Comparison of ENCODE assay signal across 16 cellular contexts in the genomic region with DNA sequence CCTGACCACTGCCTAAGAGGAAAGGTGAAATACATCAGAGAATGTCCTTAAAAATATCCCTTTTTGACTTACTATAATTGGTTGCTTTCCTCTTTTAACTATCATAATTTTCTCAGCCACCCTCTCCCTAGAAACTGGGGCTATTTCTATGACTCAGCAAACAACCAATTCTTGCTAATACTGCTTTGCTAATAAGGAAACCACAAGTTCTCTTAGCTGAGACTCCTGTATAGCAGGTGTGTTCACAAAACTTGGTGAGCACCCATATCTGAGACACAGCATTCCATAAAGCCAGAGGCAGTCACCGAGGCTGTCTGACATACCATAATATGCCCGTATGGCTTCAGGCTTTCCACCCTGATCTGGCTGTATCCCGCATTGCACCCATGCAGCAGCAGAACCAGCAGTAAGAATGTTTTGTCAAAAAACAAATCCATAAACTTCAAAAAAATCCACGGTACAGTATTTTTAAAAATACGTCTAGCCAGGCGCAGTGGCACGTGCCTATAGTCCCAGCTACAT.
A peak's percentile ranks its signal among the peaks of the same experiment; 100 is the strongest.
DNase-seq lines count a peak whose midpoint lies in the region; ATAC-seq, FAIRE-seq and TF ChIP-seq lines count a peak whose summit lies in the region.
"Had no signal": no experiment of that assay in that cellular context is flagged by ENCODE, and none has a peak within 500 bp of the region (broad histone marks: within the 10 kb centered on the region; RNA-seq: fewer than 3 reads in every experiment).

No MANE protein-coding gene starts in this region.

- H2AFZ ChIP-seq in H1 (ENCODE audit: low read length), result no peak overlapping the region

- H3K79me2 ChIP-seq in H1 (ENCODE audit: control insufficient read depth in 1 of 2, insufficient read depth in 2 of 2, low read length in 2 of 2), result no peaks in the 10 kb centered on the region; a peak in 1 of 4 replicates

- no peak overlapping the region for H4K8ac ChIP-seq in H1 (ENCODE audit: extremely low read depth, insufficient read depth, low read length)

- H3K9me3 ChIP-seq in H1 (ENCODE audit: insufficient read depth in 2 of 2, low read depth in 1 of 2, low read length in 1 of 2), result no peaks in the 10 kb centered on the region

- POLR2A ChIA-PET in H1 (lab: Charles Lee; ENCODE audit: partially characterized antibody), result no interaction called here

- H3K27ac ChIP-seq in H1 (ENCODE audit: low read depth, low read length), result no peak overlapping the region

- H3K36me3 ChIP-seq in H1 (ENCODE audit: control insufficient read depth in 2 of 4, insufficient read depth in 4 of 4, low read length in 3 of 4), result no peaks in the 10 kb centered on the region

- no peak overlapping the region for H2BK12ac ChIP-seq in H1 (ENCODE audit: low read depth, low read length)

- no peak overlapping the region for H2AK5ac ChIP-seq in H1 (ENCODE audit: low read depth, low read length)

- H3K4me1 ChIP-seq in H1 (replicated peaks in 1 of 4; ENCODE audit: control insufficient read depth in 3 of 4, insufficient read depth in 4 of 4, low read length in 3 of 4), result peaks cover 11 to 36% (median 25%) of the 10 kb centered on the region in 4 experiments

- no peak overlapping the region for H3K23ac ChIP-seq in H1 (ENCODE audit: insufficient read length)

- H2BK120ac ChIP-seq in H1 (replicated peaks; ENCODE audit: low read depth, low read length), result peak overlapping the region; percentile 56

- CTCF ChIA-PET in H1 (lab: Charles Lee; ENCODE audit: partially characterized antibody), result no interaction called here

- no peak overlapping the region for H3K4me3 ChIP-seq in H1 (ENCODE audit: extremely low read depth in 1 of 4, insufficient read depth in 2 of 4, low read depth in 3 of 4, low read length in 4 of 4)

- no peak overlapping the region for H3K18ac ChIP-seq in H1 (ENCODE audit: extremely low read depth, low read length)

- no peak overlapping the region for H2BK15ac ChIP-seq in H1 (ENCODE audit: low read length)

- no peak for TF ChIP-seq CTCF in H1 (IDR thresholded peaks at IDR 0.05; ENCODE audit: control extremely low read depth in 1 of 3, insufficient read depth in 1 of 3, low read depth in 1 of 3, low read length in 3 of 3)

- TF ChIP-seq POLR2A in H1 (IDR thresholded peaks at IDR 0.05; ENCODE audit: control extremely low read depth in 1 of 2, low read depth in 2 of 2, low read length in 2 of 2), result no peak

- no peak for TF ChIP-seq RAD21 in H1 (IDR thresholded peaks at IDR 0.05 in 1 of 2, conservative IDR thresholded peaks at IDR 0.05 in 1 of 2; ENCODE audit: low read depth in 2 of 2, low read length in 2 of 2)

- H2BK20ac ChIP-seq in H1 (ENCODE audit: low read length), result peak overlapping the region; percentile 41; the same call in 1 of the 2 replicates

- H4K91ac ChIP-seq in H1 (replicated peaks; ENCODE audit: insufficient read length, low read length), result peak overlapping the region; percentile 49

- H3K23me2 ChIP-seq in H1 (ENCODE audit: low read depth, low read length), result no peaks in the 10 kb centered on the region

- H3K4ac ChIP-seq in H1 (replicated peaks; ENCODE audit: insufficient read length, low read depth, low read length), result peak overlapping the region; percentile 36

- no peak for DNase-seq in H1 (ENCODE audit: low read depth in 1 of 2, low spot score in 2 of 2)
- no peak for DNase-seq in left cardiac atrium
- no peak for DNase-seq in stimulated activated naive CD4-positive, alpha-beta T cell treated with Interleukin-2 at 50 U/mL for 16 hours (lab: John Stamatoyannopoulos, UW)
- DNase-seq in DMS79 treated with DMSO at 0.1 percent for 48 hours (lab: John Stamatoyannopoulos, UW), result no peak
- no peak for DNase-seq in GM19239 (ENCODE audit: insufficient read length, low spot score)
- DNase-seq: activated T-cell treated with anti-CD3 and anti-CD28 coated beads, Interleukin-2, amount 50 U/mL, for 4 hours; aorta; DMS79; kidney glomerular epithelial cell; NCI-H2029; retina; stimulated activated CD4-positive, alpha-beta T cell treated with anti-CD3 and anti-CD28 coated beads, Interleukin-4, amount 100 ng/mL, for 1 hour; stimulated activated naive CD8-positive, alpha-beta T cell treated with anti-CD3 and anti-CD28 coated beads, Interleukin-15, amount 100 ng/mL, for 72 hours had no signal

- H3K4me2 ChIP-seq in H1 (ENCODE audit: insufficient read depth in 1 of 2, low read depth in 2 of 2, low read length in 2 of 2), result no peak overlapping the region

- no peaks in the 10 kb centered on the region for H3K27me3 ChIP-seq in H1 (replicated peaks in 1 of 4; ENCODE audit: control insufficient read depth in 3 of 4, extremely low read depth in 1 of 4, insufficient read depth in 3 of 4, low read length in 3 of 4)

- ATAC-seq in GM18519 (IDR thresholded peaks at IDR 0.05; ENCODE audit: low FRiP score, unreplicated experiment) (peak; percentile 93), GM21619 (IDR thresholded peaks at IDR 0.05; ENCODE audit: unreplicated experiment) (peak; percentile 81), HG03108 (IDR thresholded peaks at IDR 0.05; ENCODE audit: unreplicated experiment) (peak; percentile 87), left cardiac atrium (no peak)
- ATAC-seq: activated T-cell treated with anti-CD3 and anti-CD28 coated beads, Interleukin-2, amount 50 U/mL, for 4 hours; stimulated activated naive CD8-positive, alpha-beta T cell treated with anti-CD3 and anti-CD28 coated beads, Interleukin-15, amount 100 ng/mL, for 72 hours had no signal

- H3K14ac ChIP-seq in H1 (ENCODE audit: insufficient read length), result no peak overlapping the region

- no peak overlapping the region for H4K5ac ChIP-seq in H1 (ENCODE audit: insufficient read length, low read depth, low read length)

- no peak overlapping the region for H3K9ac ChIP-seq in H1 (replicated peaks in 1 of 4; ENCODE audit: extremely low read depth in 1 of 4, low read depth in 3 of 4, low read length in 3 of 4)

- TF ChIP-seq EP300 in H1 (IDR thresholded peaks at IDR 0.05; ENCODE audit: borderline replicate concordance in 1 of 2, low read depth in 2 of 2, low read length in 2 of 2), result no peak

- no peaks in the 10 kb centered on the region; the same call in 1 of the 2 replicates for H3K79me1 ChIP-seq in H1 (ENCODE audit: low read depth, low read length)

- intact Hi-C loops in left cardiac atrium (cut with DNase I), result no loop called here

- no peak overlapping the region for H2BK5ac ChIP-seq in H1 (ENCODE audit: low read depth, low read length)

- 80% methylated on average over 7 of the region's 7 CpGs; no CpG with 5 or more reads in 1 of the 2 experiments for WGBS in H1 (ENCODE audit: extremely low coverage in 1 of 2, insufficient coverage in 1 of 2, insufficient read length in 1 of 2, insufficient replicate concordance in 2 of 2, low coverage in 1 of 2, low lambda C conversion rate in 2 of 2, missing lambda C conversion rate in 1 of 2), 2 experiments

- no peak for FAIRE-seq in H1 (lab: Jason Lieb, UNC)
- FAIRE-seq in GM19239 (lab: Jason Lieb, UNC), result no peak

- H4K20me1 ChIP-seq in H1 (replicated peaks in 1 of 2; ENCODE audit: control insufficient read depth in 1 of 2, insufficient read depth in 2 of 2, low read length in 2 of 2), result no peaks in the 10 kb centered on the region

- H3K56ac ChIP-seq in H1 (replicated peaks; ENCODE audit: insufficient read length, low read depth, low read length), result no peak overlapping the region

TF ChIP-seq in H1, 55 proteins besides CTCF, POLR2A, EP300 and RAD21:
- TF ChIP-seq YY1 (IDR thresholded peaks at IDR 0.05; ENCODE audit: low read depth, low read length), result no peak
- no peak for TF ChIP-seq KDM4A (IDR thresholded peaks at IDR 0.05; ENCODE audit: low read depth, low read length, severe bottlenecking)
- no peak for TF ChIP-seq CEBPB (IDR thresholded peaks at IDR 0.05; ENCODE audit: low read depth, low read length)
- TF ChIP-seq SIX5 (IDR thresholded peaks at IDR 0.05; ENCODE audit: low read depth, low read length), result no peak
- no peak for TF ChIP-seq SIRT6 (IDR thresholded peaks at IDR 0.05; ENCODE audit: low read length)
- no peak for TF ChIP-seq TEAD4 (IDR thresholded peaks at IDR 0.05; ENCODE audit: low read depth, low read length)
- TF ChIP-seq, protein P1, sequence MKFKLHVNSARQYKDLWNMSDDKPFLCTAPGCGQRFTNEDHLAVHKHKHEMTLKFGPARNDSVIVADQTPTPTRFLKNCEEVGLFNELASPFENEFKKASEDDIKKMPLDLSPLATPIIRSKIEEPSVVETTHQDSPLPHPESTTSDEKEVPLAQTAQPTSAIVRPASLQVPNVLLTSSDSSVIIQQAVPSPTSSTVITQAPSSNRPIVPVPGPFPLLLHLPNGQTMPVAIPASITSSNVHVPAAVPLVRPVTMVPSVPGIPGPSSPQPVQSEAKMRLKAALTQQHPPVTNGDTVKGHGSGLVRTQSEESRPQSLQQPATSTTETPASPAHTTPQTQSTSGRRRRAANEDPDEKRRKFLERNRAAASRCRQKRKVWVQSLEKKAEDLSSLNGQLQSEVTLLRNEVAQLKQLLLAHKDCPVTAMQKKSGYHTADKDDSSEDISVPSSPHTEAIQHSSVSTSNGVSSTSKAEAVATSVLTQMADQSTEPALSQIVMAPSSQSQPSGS (IDR thresholded peaks at IDR 0.05; ENCODE audit: low read length), result no peak
- no peak for TF ChIP-seq SRF (IDR thresholded peaks at IDR 0.05; ENCODE audit: low read depth, low read length)
- no peak for TF ChIP-seq SAP30 (IDR thresholded peaks at IDR 0.05; ENCODE audit: insufficient read depth, insufficient replicate concordance, low read length)
- TF ChIP-seq SP1 (IDR thresholded peaks at IDR 0.05; ENCODE audit: low read depth, low read length), result no peak
- TF ChIP-seq KDM1A (IDR thresholded peaks at IDR 0.05; ENCODE audit: borderline replicate concordance, low read length), result no peak
- no peak for TF ChIP-seq POU5F1 (IDR thresholded peaks at IDR 0.05; ENCODE audit: low read depth, low read length)
TF ChIP-seq in H1: peak in this region for 0.

Comparison
In these comparisons a context has a peak if more than half of its experiments do, and no peak if none do; other contexts are left out.
1. ATAC-seq: peak in GM18519 (single experiment), GM21619 (single experiment) and HG03108 (single experiment); none in left cardiac atrium (0 of 2).